In the genomic region with DNA sequence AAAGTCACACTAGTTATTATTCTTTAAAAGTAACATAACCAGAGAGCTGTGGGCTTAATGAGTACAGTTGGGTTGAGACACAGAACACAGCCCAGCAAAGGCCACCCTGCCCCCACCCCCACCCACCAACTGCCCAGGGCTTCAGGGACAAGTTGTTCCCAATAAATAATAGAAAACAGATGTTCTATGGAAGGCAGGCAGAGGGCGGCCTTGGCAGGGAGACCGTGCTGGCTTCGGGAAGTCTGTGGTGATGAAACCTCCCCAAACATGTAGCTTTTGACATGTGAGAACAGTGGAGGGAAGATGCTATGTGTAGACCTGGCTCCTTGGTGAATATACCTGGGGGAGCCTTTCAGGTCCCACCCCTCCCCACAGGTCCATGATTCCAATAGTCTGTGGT, we compare ENCODE assay signal across 10 cellular contexts. TPM values are rescaled to one million over a fixed set of nuclear protein-coding genes. Genes with fewer than 3 reads are reported as not detected.
DNase-seq lines count a peak whose midpoint lies in the region; ATAC-seq and TF ChIP-seq lines count a peak whose summit lies in the region.
"Had no signal": no experiment of that assay in that cellular context is flagged by ENCODE, and none has a peak within 500 bp of the region (broad histone marks: within the 10 kb centered on the region; RNA-seq: fewer than 3 reads in every experiment).

No MANE protein-coding gene starts in this region.

- no peaks in the 10 kb centered on the region for H3K9me3 Mint-ChIP-seq in neural crest cell

- TF ChIP-seq CTCF in C4-2B (conservative IDR thresholded peaks at IDR 0.05) (no peak), RWPE2 (IDR thresholded peaks at IDR 0.05; ENCODE audit: poor library complexity, severe bottlenecking) (peak; percentile 32), esophagus muscularis mucosa (IDR thresholded peaks at IDR 0.05) (peak in 1 of 3 experiments; percentile 19), neural crest cell (conservative IDR thresholded peaks at IDR 0.05) (no peak)

- 32% methylated on average over 3 of the region's 3 CpGs for WGBS in esophagus muscularis mucosa

- ATAC-seq in RWPE2 (ENCODE audit: low read depth) (0 out of 3 replicates have a peak, but pooled peaks have one; percentile 18), HG02840 (IDR thresholded peaks at IDR 0.05; ENCODE audit: low FRiP score, unreplicated experiment) (no peak), HG03354 (IDR thresholded peaks at IDR 0.05; ENCODE audit: poor library complexity, severe bottlenecking, unreplicated experiment) (no peak), GM21423 (IDR thresholded peaks at IDR 0.05; ENCODE audit: unreplicated experiment) (no peak)

- H3K36me3 Mint-ChIP-seq in neural crest cell (ENCODE audit: low read depth) = peaks cover 2% of the 10 kb centered on the region

- H3K27me3 ChIP-seq in RWPE2 (ENCODE audit: insufficient read depth, poor library complexity, severe bottlenecking) = no peaks in the 10 kb centered on the region
- H3K27me3 ChIP-seq in esophagus muscularis mucosa = no peaks in the 10 kb centered on the region

- no peaks in the 10 kb centered on the region for H3K36me3 ChIP-seq in RWPE2 (ENCODE audit: low read depth)
- H3K36me3 ChIP-seq in esophagus muscularis mucosa = peaks cover 0 to 23% (median 7%) of the 10 kb centered on the region in 4 donors

- DNase-seq in RWPE2 (ENCODE audit: low spot score) = no peak
- DNase-seq in esophagus muscularis mucosa (ENCODE audit: extremely low spot score) = no peak
- no peak for DNase-seq in neural crest cell (ENCODE audit: low read depth, low spot score)
- no peak for DNase-seq in CD1c-positive myeloid dendritic cell (ENCODE audit: extremely low spot score)
- DNase-seq: NCI-H1417 had no signal

- peak overlapping the region; percentile 9; the same call in 1 of the 2 replicates for H3K27ac ChIP-seq in C4-2B
- no peak overlapping the region for H3K27ac ChIP-seq in RWPE2 (ENCODE audit: poor library complexity, severe bottlenecking)
- peak overlapping the region; percentile 57 to 80 (median 62) for H3K27ac ChIP-seq in esophagus muscularis mucosa (replicated peaks in 1 of 4)
- H3K27ac ChIP-seq: epithelial cell of prostate had no signal

- peak overlapping the region; percentile 45 for H3K27ac Mint-ChIP-seq in neural crest cell (ENCODE audit: unreplicated experiment)

- no peak for TF ChIP-seq EP300 in esophagus muscularis mucosa (IDR thresholded peaks at IDR 0.05)

- no peak overlapping the region for H3K4me3 ChIP-seq in RWPE2 (ENCODE audit: severe bottlenecking)
- no peak overlapping the region for H3K4me3 ChIP-seq in esophagus muscularis mucosa

- no peak for TF ChIP-seq POLR2A in esophagus muscularis mucosa (IDR thresholded peaks at IDR 0.05; ENCODE audit: low read depth)

- H3K4me1 Mint-ChIP-seq in neural crest cell = peaks cover 51% of the 10 kb centered on the region

- H3K4me1 ChIP-seq in RWPE2 (ENCODE audit: insufficient read depth, poor library complexity, severe bottlenecking) (no peaks in the 10 kb centered on the region), esophagus muscularis mucosa (peaks cover 37 to 74% (median 63%) of the 10 kb centered on the region in 4 donors)

- H3K4me3 Mint-ChIP-seq in neural crest cell = peak overlapping the region; percentile 73

- intact Hi-C loops in esophagus muscularis mucosa (cut with DNase I) = no loop called here

- H3K9me3 ChIP-seq in RWPE2 (ENCODE audit: severe bottlenecking) (no peaks in the 10 kb centered on the region), esophagus muscularis mucosa (peaks cover 0 to 3% (median 0%) of the 10 kb centered on the region in 4 donors)

- no peaks in the 10 kb centered on the region for H3K27me3 Mint-ChIP-seq in neural crest cell (ENCODE audit: low read depth)

RNA-seq across cellular contexts. Expression of a gene that starts 10.0 kb away (rescaled TPM):
- total RNA-seq in esophagus muscularis mucosa (1 to 10 TPM; 4.0 to 7.4 (median 5.5) TPM), neural crest cell (3.5 and 3.8 TPM in 2 replicates)

RNA-seq across cellular contexts. Expression of a gene that starts 39.6 kb away (rescaled TPM):
- 10 to 100 TPM; 36.4 to 57.7 (median 47.8) TPM for total RNA-seq in esophagus muscularis mucosa
- total RNA-seq in neural crest cell = 100.0 and 110 TPM in 2 replicates
